Comparison of ENCODE assay signal across 15 cellular contexts in genomic region chr11:69310934-69311766, GRCh38. TPM values are rescaled to one million over a fixed set of nuclear protein-coding genes. Genes with fewer than 3 reads are reported as not detected.
DNase-seq lines count a peak whose midpoint lies in the region; ATAC-seq, FAIRE-seq and TF ChIP-seq lines count a peak whose summit lies in the region.
"Had no signal": no experiment of that assay in that cellular context is flagged by ENCODE, and none has a peak within 500 bp of the region (broad histone marks: within the 10 kb centered on the region; RNA-seq: fewer than 3 reads in every experiment).

No MANE protein-coding gene starts in this region.

- no peak overlapping the region for H3K4me3 ChIP-seq in GM12865 (ENCODE audit: low read depth, low read length)
- no peak overlapping the region for H3K4me3 ChIP-seq in hepatocyte
- no peak overlapping the region for H3K4me3 ChIP-seq in HAP-1
- no peak overlapping the region for H3K4me3 ChIP-seq in pancreas
- H3K4me3 ChIP-seq: suprapubic skin had no signal

- H3K4me1 Mint-ChIP-seq in T-helper 2 cell treated with Interferon-gamma antibody and Interleukin-4, amounts not matched to agents 5 μg/mL and 100 μg/mL, for 36 hours (ENCODE audit: low read depth), result peaks cover 14% of the 10 kb centered on the region

- no peaks in the 10 kb centered on the region for H3K9me3 Mint-ChIP-seq in T-helper 2 cell treated with Interferon-gamma antibody and Interleukin-4, amounts not matched to agents 5 μg/mL and 100 μg/mL, for 36 hours

- no peaks in the 10 kb centered on the region for H3K36me3 Mint-ChIP-seq in T-helper 2 cell treated with Interferon-gamma antibody and Interleukin-4, amounts not matched to agents 5 μg/mL and 100 μg/mL, for 36 hours (ENCODE audit: low read depth)

- ATAC-seq in pancreas, result no peak

- in situ Hi-C loops in HAP-1 (cut with MboI; ENCODE audit: low sequenced_read_pairs), result no loop called here

- no peaks in the 10 kb centered on the region for H3K79me2 ChIP-seq in hepatocyte

- H3K27ac ChIP-seq in hepatocyte (peak overlapping the region; percentile 36), pancreas (no peak overlapping the region)
- H3K27ac ChIP-seq: suprapubic skin had no signal

- H3K27ac Mint-ChIP-seq in T-helper 2 cell treated with Interferon-gamma antibody and Interleukin-4, amounts not matched to agents 5 μg/mL and 100 μg/mL, for 36 hours, result peak overlapping the region; percentile 76

- peak overlapping the region; percentile 40 for H3K4me3 Mint-ChIP-seq in T-helper 2 cell treated with Interferon-gamma antibody and Interleukin-4, amounts not matched to agents 5 μg/mL and 100 μg/mL, for 36 hours

- H3K36me3 ChIP-seq in hepatocyte (replicated peaks; ENCODE audit: insufficient read depth, low read depth) (no peaks in the 10 kb centered on the region), HAP-1 (replicated peaks) (no peaks in the 10 kb centered on the region), pancreas (no peaks in the 10 kb centered on the region)
- H3K36me3 ChIP-seq: suprapubic skin had no signal

- no peaks in the 10 kb centered on the region for H3K27me3 Mint-ChIP-seq in T-helper 2 cell treated with Interferon-gamma antibody and Interleukin-4, amounts not matched to agents 5 μg/mL and 100 μg/mL, for 36 hours (ENCODE audit: low read depth)

- no peak overlapping the region for H2AFZ ChIP-seq in hepatocyte

- TF ChIP-seq CTCF in GM12865 (IDR thresholded peaks at IDR 0.05; ENCODE audit: insufficient read depth, low read depth, low read length, missing control alignments) (no peak), hepatocyte (IDR thresholded peaks at IDR 0.05; ENCODE audit: poor library complexity) (no peak), pancreas (IDR thresholded peaks at IDR 0.05) (no peak)

- H3K9me3 ChIP-seq in hepatocyte (ENCODE audit: low read depth) (no peaks in the 10 kb centered on the region), HAP-1 (no peaks in the 10 kb centered on the region), pancreas (no peaks in the 10 kb centered on the region)
- H3K9me3 ChIP-seq: suprapubic skin had no signal

- FAIRE-seq in urothelium cell line (lab: Jason Lieb, UNC) (no peak), pancreas (lab: Jason Lieb, UNC) (no peak)
- FAIRE-seq: colon, islet of Langerhans had no signal

- H3K27me3 ChIP-seq in hepatocyte (no peaks in the 10 kb centered on the region), HAP-1 (ENCODE audit: low read depth) (peaks cover 4% of the 10 kb centered on the region; the same call in 1 of the 2 replicates), pancreas (no peaks in the 10 kb centered on the region)
- H3K27me3 ChIP-seq: suprapubic skin had no signal

- no peak overlapping the region for H3K4me2 ChIP-seq in hepatocyte

- intact Hi-C loops in pancreas (cut with DNase I), result no loop called here

- 85% methylated on average over 12 of the region's 14 CpGs for WGBS in hepatocyte (ENCODE audit: low lambda C conversion rate, missing lambda C conversion rate)
- WGBS in pancreas, 2 donors, result 86 to 89% methylated on average over 14 of the region's 14 CpGs

- no peaks in the 10 kb centered on the region for H3K9me2 ChIP-seq in hepatocyte (replicated peaks; ENCODE audit: insufficient read depth)

- H3K4me1 ChIP-seq in hepatocyte (ENCODE audit: insufficient read depth) (peaks cover 13% of the 10 kb centered on the region), HAP-1 (no peaks in the 10 kb centered on the region), pancreas (no peaks in the 10 kb centered on the region)

- H4K20me1 ChIP-seq in hepatocyte (ENCODE audit: insufficient read depth, poor library complexity, severe bottlenecking), result no peaks in the 10 kb centered on the region

- peak; percentile 61 for DNase-seq in A172 (ENCODE audit: low spot score)
- peak; percentile 48 for DNase-seq in GM12865 (ENCODE audit: low read depth)
- peak; percentile 61 for DNase-seq in T-helper 2 cell treated with Interferon-gamma antibody and Interleukin-4, amounts not matched to agents 5 μg/mL and 100 μg/mL, for 36 hours (ENCODE audit: low spot score)
- DNase-seq in hepatocyte (ENCODE audit: low spot score), result no peak
- DNase-seq in NOMO-1 treated with dmso at 0.1 percent for 144 hours (lab: John Stamatoyannopoulos, UW; ENCODE audit: unreplicated experiment), result no peak
- no peak for DNase-seq in HAP-1 (ENCODE audit: low spot score in 2 of 2)
- no peak for DNase-seq in urothelium cell line (ENCODE audit: low spot score)
- no peak for DNase-seq in pancreas
- DNase-seq: NCI-H1436, NCI-H82, nucleus accumbens had no signal

RNA-seq across cellular contexts. Expression of gene MYEOV, which starts 17.2 kb away (rescaled TPM):
- total RNA-seq in A172 (2014; rRNA removed; shearing (Covaris generic)), result 68.7 and 130 TPM in 2 replicates
- total RNA-seq in hepatocyte, result not detected in 2 replicates
- 0.57 TPM in 1 of 2 replicates, not detected in the other for polyA plus RNA-seq in hepatocyte
- 1 to 10 TPM in 4 of 6 donors, under 1 TPM in 1, not detected in 1; 0.37 to 3.8 (median 3.0) TPM for total RNA-seq in pancreas
- polyA plus RNA-seq in pancreas, result 1 to 10 TPM; 3.2 to 3.7 TPM
- total RNA-seq: T-helper 1 cell treated with Interleukin-12 subunit alpha and Interleukin-12 subunit beta and Interleukin-4 antibody, amounts not matched to agents 30 ng/mL and 1 ng/mL, for 36 hours had no signal

Comparison
In these comparisons a context has a peak if more than half of its experiments do, and no peak if none do; other contexts are left out.
1. DNase-seq: peak in A172 (single experiment), GM12865 (single experiment) and T-helper 2 cell treated with Interferon-gamma antibody and Interleukin-4, amounts not matched to agents 5 μg/mL and 100 μg/mL, for 36 hours (single experiment); none in hepatocyte (single experiment), NOMO-1 treated with dmso at 0.1 percent for 144 hours (single experiment), HAP-1 (0 of 2), urothelium cell line (single experiment) and pancreas (0 of 6).
2. RNA of gene MYEOV, which starts 17.2 kb away (total RNA-seq): 68.7 to 130 TPM in A172; 0.37 to 3.8 TPM in pancreas and not detected in hepatocyte; every median in the first group is over 10 times any median in the second.